In the genomic region with DNA sequence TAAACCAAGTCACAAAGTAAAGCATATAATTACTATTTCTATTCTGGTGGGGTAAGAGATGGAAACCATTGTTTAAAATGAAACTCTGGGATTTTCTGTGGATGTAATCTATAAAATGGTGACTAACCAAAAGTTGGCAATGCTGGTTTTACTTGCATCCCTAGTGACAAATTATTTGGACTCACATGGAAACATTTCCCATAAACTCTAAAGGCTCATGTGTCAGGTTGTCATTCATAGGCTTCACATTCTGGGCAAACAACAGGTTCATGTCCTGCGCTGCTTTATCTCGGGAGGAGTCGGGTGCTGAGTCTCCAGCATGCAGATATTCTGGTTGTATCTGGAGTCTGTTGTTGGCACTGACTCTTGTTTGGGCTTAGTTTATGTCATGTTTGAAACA, we compare ENCODE assay signal across 35 cellular contexts.
"Had no signal": no experiment of that assay in that cellular context is flagged by ENCODE, and none has a peak within 500 bp of the region (broad histone marks: within the 10 kb centered on the region; RNA-seq: fewer than 3 reads in every experiment).

No MANE protein-coding gene starts in this region.

- H3K36me3 ChIP-seq: MG63 had no signal

- H3K4me2 ChIP-seq: KMS-11 had no signal

- H3K9ac ChIP-seq: KMS-11 had no signal

- H3K9me3 ChIP-seq: MG63 had no signal

- H3K27ac ChIP-seq: KMS-11 had no signal

- DNase-seq: Karpas-422, Kasumi-1, MG63, MM.1S, MV-4-11, NCI-H1048, NCI-H1092, NCI-H1092 treated with DMSO at 0.1 percent for 48 hours, NCI-H1105, NCI-H1105 treated with DMSO at 0.1 percent for 48 hours, NCI-H1417, NCI-H1417 treated with DMSO at 0.1 percent for 48 hours, NCI-H1436, NCI-H1436 treated with DMSO at 0.1 percent for 48 hours, NCI-H146, NCI-H1694, NCI-H1694 treated with DMSO at 0.1 percent for 48 hours, NCI-H187, NCI-H187 treated with DMSO at 0.1 percent for 48 hours, NCI-H1930, NCI-H2029, NCI-H2029 treated with DMSO at 0.1 percent for 48 hours, NCI-H2081, NCI-H2081 treated with DMSO at 0.1 percent for 48 hours, NCI-H2107, NCI-H2171, NCI-H2171 treated with DMSO at 0.1 percent for 48 hours, NCI-H2227 treated with DMSO at 0.1 percent for 48 hours, NCI-H226, NCI-H345, NCI-H446, NCI-H446 treated with DMSO at 0.1 percent for 48 hours, NCI-H510A, NCI-H510A treated with DMSO at 0.1 percent for 48 hours had no signal

- H3K4me3 ChIP-seq: MG63 had no signal

- H3K27me3 ChIP-seq: MG63 had no signal
